Comparison of ENCODE assay signal across 15 cellular contexts in genomic region chr2:179181002-179181401, GRCh38.
DNase-seq lines count a peak whose midpoint lies in the region; ATAC-seq lines count a peak whose summit lies in the region.
"Had no signal": no experiment of that assay in that cellular context is flagged by ENCODE, and none has a peak within 500 bp of the region (broad histone marks: within the 10 kb centered on the region; RNA-seq: fewer than 3 reads in every experiment).

No MANE protein-coding gene starts in this region.

- peak; percentile 4 for DNase-seq in germinal center (ENCODE audit: low spot score)
- DNase-seq in kidney glomerular epithelial cell (lab: John Stamatoyannopoulos, UW): no peak
- no peak for DNase-seq in medulla oblongata (ENCODE audit: extremely low spot score)
- DNase-seq in HT-29 (ENCODE audit: low spot score): no peak
- no peak for DNase-seq in epidermal melanocyte (ENCODE audit: insufficient read length, low spot score)
- DNase-seq: activated gamma-delta T cell treated with Interleukin-2 at 50 U/mL for 16 hours, GDM1, NCI-H1694 treated with DMSO at 0.1 percent for 48 hours, NCI-H446, SHP77 treated with DMSO at 0.1 percent for 48 hours, small intestine had no signal

- peak; percentile 55 for ATAC-seq in GM18870 (IDR thresholded peaks at IDR 0.05; ENCODE audit: unreplicated experiment)
- peak; percentile 76 for ATAC-seq in GM21717 (IDR thresholded peaks at IDR 0.05; ENCODE audit: unreplicated experiment)
- peak; percentile 78 for ATAC-seq in HG03135 (IDR thresholded peaks at IDR 0.05; ENCODE audit: unreplicated experiment)
- ATAC-seq: HCT116 had no signal
